9 cellular contexts compared by ENCODE assay signal in genomic region chr17:67378444-67379250, GRCh38. TPM values are rescaled to one million over a fixed set of nuclear protein-coding genes. Genes with fewer than 3 reads are reported as not detected.
DNase-seq lines count a peak whose midpoint lies in the region; ATAC-seq, FAIRE-seq and TF ChIP-seq lines count a peak whose summit lies in the region.
"Had no signal": no experiment of that assay in that cellular context is flagged by ENCODE, and none has a peak within 500 bp of the region (broad histone marks: within the 10 kb centered on the region; RNA-seq: fewer than 3 reads in every experiment).

No MANE protein-coding gene starts in this region.

- H3K79me1 ChIP-seq in H1 (ENCODE audit: low read depth, low read length) = peaks cover 3% of the 10 kb centered on the region

- TF ChIP-seq CTCF in H1 (IDR thresholded peaks at IDR 0.05; ENCODE audit: control extremely low read depth in 1 of 3, insufficient read depth in 1 of 3, low read depth in 1 of 3, low read length in 3 of 3) = peak; percentile 71 to 98 (median 82)

- POLR2A ChIA-PET in H1 (lab: Charles Lee; ENCODE audit: partially characterized antibody) = interaction anchor here (0.6 to 1.6 kb wide), 18 partner anchors 13 to 504 kb away, joined by 3 to 4 read pairs (median 3); partner anchors contain the start of gene NOL11

- peaks cover 0 to 46% of the 10 kb centered on the region in 2 experiments; a peak in 2 of 4 replicates for H3K79me2 ChIP-seq in H1 (ENCODE audit: control insufficient read depth in 1 of 2, insufficient read depth in 2 of 2, low read length in 2 of 2)

- H2AK5ac ChIP-seq in H1 (ENCODE audit: low read depth, low read length) = no peak overlapping the region

- H3K4me3 ChIP-seq in H1 (ENCODE audit: extremely low read depth in 1 of 4, insufficient read depth in 2 of 4, low read depth in 3 of 4, low read length in 4 of 4) = peak overlapping the region; percentile 80 to 95 (median 91)
- peak overlapping the region; percentile 92 for H3K4me3 ChIP-seq in mesodermal cell (ENCODE audit: extremely low read depth, insufficient read depth, low read length, poor library complexity, severe bottlenecking)

- peak overlapping the region in 3 of 4 experiments; percentile 35 to 81 (median 75) for H3K9ac ChIP-seq in H1 (replicated peaks in 1 of 4; ENCODE audit: extremely low read depth in 1 of 4, low read depth in 3 of 4, low read length in 3 of 4)

- peak overlapping the region; percentile 58 for H3K4ac ChIP-seq in H1 (replicated peaks; ENCODE audit: insufficient read length, low read depth, low read length)

- no peak overlapping the region for H2BK15ac ChIP-seq in H1 (ENCODE audit: low read length)

- no peak for FAIRE-seq in H1 (lab: Jason Lieb, UNC)
- FAIRE-seq: A204.1 had no signal

- H3K4me1 ChIP-seq in H1 (replicated peaks in 1 of 4; ENCODE audit: control insufficient read depth in 3 of 4, insufficient read depth in 4 of 4, low read length in 3 of 4) = peaks cover 2 to 5% (median 4%) of the 10 kb centered on the region in 4 experiments; a peak in 6 of 7 replicates
- H3K4me1 ChIP-seq in mesodermal cell (ENCODE audit: control insufficient read depth, insufficient read depth, low read length, poor library complexity, severe bottlenecking) = peaks cover 6% of the 10 kb centered on the region

- H3K14ac ChIP-seq in H1 (ENCODE audit: insufficient read length) = peak overlapping the region; percentile 45

- peak overlapping the region; percentile 81; the same call in 1 of the 2 replicates for H2AFZ ChIP-seq in H1 (ENCODE audit: low read length)

- no peaks in the 10 kb centered on the region for H4K20me1 ChIP-seq in H1 (replicated peaks in 1 of 2; ENCODE audit: control insufficient read depth in 1 of 2, insufficient read depth in 2 of 2, low read length in 2 of 2)

- peak overlapping the region; percentile 75 to 92 for H3K4me2 ChIP-seq in H1 (ENCODE audit: insufficient read depth in 1 of 2, low read depth in 2 of 2, low read length in 2 of 2)

- H3K36me3 ChIP-seq in H1 (ENCODE audit: control insufficient read depth in 2 of 4, insufficient read depth in 4 of 4, low read length in 3 of 4) = peaks cover 0 to 3% (median 0%) of the 10 kb centered on the region in 4 experiments; a peak in 1 of 8 replicates
- peaks cover 14% of the 10 kb centered on the region for H3K36me3 ChIP-seq in mesodermal cell (ENCODE audit: control insufficient read depth, insufficient read depth, low read length)

- no peak overlapping the region for H2BK5ac ChIP-seq in H1 (ENCODE audit: low read depth, low read length)

- no peaks in the 10 kb centered on the region for H3K27me3 ChIP-seq in H1 (replicated peaks in 1 of 4; ENCODE audit: control insufficient read depth in 3 of 4, extremely low read depth in 1 of 4, insufficient read depth in 3 of 4, low read length in 3 of 4)

- peak overlapping the region; percentile 88 for H4K91ac ChIP-seq in H1 (replicated peaks; ENCODE audit: insufficient read length, low read length)

- no peak; a peak in 1 of 3 replicates for TF ChIP-seq EP300 in H1 (IDR thresholded peaks at IDR 0.05; ENCODE audit: borderline replicate concordance in 1 of 2, low read depth in 2 of 2, low read length in 2 of 2)

- TF ChIP-seq RAD21 in H1 (IDR thresholded peaks at IDR 0.05 in 1 of 2, conservative IDR thresholded peaks at IDR 0.05 in 1 of 2; ENCODE audit: low read depth in 2 of 2, low read length in 2 of 2) = peak; percentile 47 to 79

- peak; percentile 70 to 76 (median 73) for DNase-seq in NCI-H1417 (lab: John Stamatoyannopoulos, UW)
- DNase-seq in NCI-H1417 treated with DMSO at 0.1 percent for 48 hours (lab: John Stamatoyannopoulos, UW) = no peak
- DNase-seq in NCI-H748 (lab: John Stamatoyannopoulos, UW; ENCODE audit: unreplicated experiment) = peak; percentile 86
- peak; percentile 60 to 70 (median 63) for DNase-seq in activated CD8-positive, alpha-beta memory T cell treated with anti-CD3 and anti-CD28 coated beads for 48 hours (ENCODE audit: low read depth in 2 of 3, low spot score in 2 of 3)
- peak in 1 of 2 experiments; percentile 90 for DNase-seq in H1 (ENCODE audit: low read depth in 1 of 2, low spot score in 2 of 2)
- peak; percentile 71 for DNase-seq in stimulated activated CD8-positive, alpha-beta memory T cell treated with anti-CD3 and anti-CD28 coated beads, Interleukin-15, amount 100 ng/mL, for 24 hours (ENCODE audit: low read depth)

- no peak overlapping the region for H2BK12ac ChIP-seq in H1 (ENCODE audit: low read depth, low read length)

- CTCF ChIA-PET in H1 (lab: Charles Lee; ENCODE audit: partially characterized antibody) = interaction anchor here (0.6 to 2.9 kb wide), 32 partner anchors 8 to 327 kb away, joined by 3 to 18 read pairs (median 4); no protein-coding TSS in a partner anchor

- peak; percentile 47 for ATAC-seq in HG03439 (IDR thresholded peaks at IDR 0.05; ENCODE audit: unreplicated experiment)

- no peak overlapping the region for H2BK120ac ChIP-seq in H1 (replicated peaks; ENCODE audit: low read depth, low read length)

- peaks cover 13% of the 10 kb centered on the region; the same call in 1 of the 2 replicates for H3K23me2 ChIP-seq in H1 (ENCODE audit: low read depth, low read length)

- 3% methylated on average over 50 of the region's 72 CpGs; no CpG with 5 or more reads in 1 of the 2 experiments for WGBS in H1 (ENCODE audit: extremely low coverage in 1 of 2, insufficient coverage in 1 of 2, insufficient read length in 1 of 2, insufficient replicate concordance in 2 of 2, low coverage in 1 of 2, low lambda C conversion rate in 2 of 2, missing lambda C conversion rate in 1 of 2), 2 experiments
- WGBS in mesodermal cell (ENCODE audit: insufficient coverage in 2 of 2), 2 experiments = 1% methylated on average over 45 to 54 of the region's 72 CpGs

- H3K9me3 ChIP-seq in H1 (ENCODE audit: insufficient read depth in 2 of 2, low read depth in 1 of 2, low read length in 1 of 2) (peaks cover 0 to 4% of the 10 kb centered on the region in 2 experiments; a peak in 1 of 4 replicates), mesodermal cell (ENCODE audit: control insufficient read depth, low read length) (no peaks in the 10 kb centered on the region)

- H4K8ac ChIP-seq in H1 (ENCODE audit: extremely low read depth, insufficient read depth, low read length) = peak overlapping the region; percentile 96; the same call in 1 of the 2 replicates

- TF ChIP-seq POLR2A in H1 (IDR thresholded peaks at IDR 0.05; ENCODE audit: control extremely low read depth in 1 of 2, low read depth in 2 of 2, low read length in 2 of 2) = peak in 1 of 2 experiments; percentile 62; a peak in 2 of 3 replicates

- H4K5ac ChIP-seq in H1 (ENCODE audit: insufficient read length, low read depth, low read length) = peak overlapping the region; percentile 71

- peak overlapping the region; percentile 79 for H3K18ac ChIP-seq in H1 (ENCODE audit: extremely low read depth, low read length)

- H2BK20ac ChIP-seq in H1 (ENCODE audit: low read length) = no peak overlapping the region

- H3K23ac ChIP-seq in H1 (ENCODE audit: insufficient read length) = no peak overlapping the region

- H3K56ac ChIP-seq in H1 (replicated peaks; ENCODE audit: insufficient read length, low read depth, low read length) = peak overlapping the region; percentile 84

- H3K27ac ChIP-seq in H1 (ENCODE audit: low read depth, low read length) = peak overlapping the region; percentile 63
- peak overlapping the region; percentile 68 for H3K27ac ChIP-seq in mesodermal cell (ENCODE audit: low read depth, low read length, severe bottlenecking)

TF ChIP-seq in H1, 55 proteins besides CTCF, POLR2A, EP300 and RAD21 (continues in another document):
- TF ChIP-seq ASH2L (IDR thresholded peaks at IDR 0.05; ENCODE audit: low read length) (peak; percentile 1), FOSL1 (IDR thresholded peaks at IDR 0.05; ENCODE audit: insufficient read depth, low read depth, low read length) (peak; percentile 38; the same call in 1 of the 2 replicates), BCL11A (IDR thresholded peaks at IDR 0.05; ENCODE audit: low read depth in 2 of 2, low read length in 2 of 2) (no peak), NRF1 (IDR thresholded peaks at IDR 0.05; ENCODE audit: low read depth, low read length) (no peak), PHF8 (conservative IDR thresholded peaks at IDR 0.05; ENCODE audit: low read depth, low read length) (peak; percentile 30; the same call in 1 of the 2 replicates), KDM4A (IDR thresholded peaks at IDR 0.05; ENCODE audit: low read depth, low read length, severe bottlenecking) (peak; percentile 71), SRF (IDR thresholded peaks at IDR 0.05; ENCODE audit: low read depth, low read length) (no peak), TAF1 (IDR thresholded peaks at IDR 0.05; ENCODE audit: low read depth, low read length) (peak; percentile 83), YY1 (IDR thresholded peaks at IDR 0.05; ENCODE audit: low read depth, low read length) (no peak), RBBP5 (IDR thresholded peaks at IDR 0.05; ENCODE audit: borderline replicate concordance, low read depth, low read length) (0 out of 2 replicates have a peak, but pooled peaks have one; percentile 45), SP2 (IDR thresholded peaks at IDR 0.05; ENCODE audit: low read length) (no peak), TBP (IDR thresholded peaks at IDR 0.05; ENCODE audit: low read depth, low read length) (peak; percentile 48; the same call in 1 of the 2 replicates)

RNA-seq across cellular contexts. Expression of gene PITPNC1, which starts 1.6 kb away (rescaled TPM):
- total RNA-seq in H1 (2021; fragmentation: NEBNext Ultra II Directional; extraction: Animal tissue kit (Norgen Biotek cat#: 25700)) = 53.8 and 54.7 TPM in 2 replicates
- 13.6 and 17.6 TPM in 2 replicates for polyA plus RNA-seq in H1 (2011; rRNA removed)
- 21.2 TPM for polyA plus RNA-seq in H1 (2011; cell fraction: cytosol; rRNA removed)
- polyA plus RNA-seq in H1 (2011; cell fraction: nucleus; rRNA removed) = 12.1 TPM
- 33.7 to 47.4 TPM (median 36.9 TPM) in 4 replicates for polyA plus RNA-seq in H1 (2012, experiment 1 of 2)
- 46.7 TPM for polyA plus RNA-seq in H1 (2012, experiment 2 of 2)
- polyA plus RNA-seq in H1 (2013, experiment 1 of 2) = 47.4 TPM
- 44.0 TPM for polyA plus RNA-seq in H1 (2013, experiment 2 of 2)
- polyA minus RNA-seq in H1 (2011; rRNA and poly(A)+ RNA removed) = 19.7 and 24.7 TPM in 2 replicates
- 24.5 TPM for polyA minus RNA-seq in H1 (2011; cell fraction: cytosol; rRNA and poly(A)+ RNA removed)
- 25.2 TPM for polyA minus RNA-seq in H1 (2011; cell fraction: nucleus; rRNA and poly(A)+ RNA removed)
- polyA plus RNA-seq in mesodermal cell (2013, experiment 1 of 2) = 24.6 TPM
- polyA plus RNA-seq in mesodermal cell (2013, experiment 2 of 2) = 22.2 TPM

RNA-seq across cellular contexts. Expression of gene PSMD12, which starts 12.3 kb away (rescaled TPM):
- total RNA-seq in H1 (2021; fragmentation: NEBNext Ultra II Directional; extraction: Animal tissue kit (Norgen Biotek cat#: 25700)) = 73.2 and 82.4 TPM in 2 replicates
- polyA plus RNA-seq in H1 (2011; rRNA removed) = 10.1 and 14.0 TPM in 2 replicates
- 25.7 TPM for polyA plus RNA-seq in H1 (2011; cell fraction: cytosol; rRNA removed)
- polyA plus RNA-seq in H1 (2011; cell fraction: nucleus; rRNA removed) = 7.4 TPM
- 42.3 to 72.6 TPM (median 48.4 TPM) in 4 replicates for polyA plus RNA-seq in H1 (2012, experiment 1 of 2)
- 6.7 TPM for polyA plus RNA-seq in H1 (2012, experiment 2 of 2)
- 50.9 TPM for polyA plus RNA-seq in H1 (2013, experiment 1 of 2)
- polyA plus RNA-seq in H1 (2013, experiment 2 of 2) = 55.3 TPM
- polyA minus RNA-seq in H1 (2011; rRNA and poly(A)+ RNA removed) = 13.2 and 17.0 TPM in 2 replicates
- polyA minus RNA-seq in H1 (2011; cell fraction: cytosol; rRNA and poly(A)+ RNA removed) = 28.3 TPM
- 17.2 TPM for polyA minus RNA-seq in H1 (2011; cell fraction: nucleus; rRNA and poly(A)+ RNA removed)
- 47.5 TPM for polyA plus RNA-seq in mesodermal cell (2013, experiment 1 of 2)
- 49.8 TPM for polyA plus RNA-seq in mesodermal cell (2013, experiment 2 of 2)
